Comparison of ENCODE assay signal across 2 cellular contexts in genomic region chr19:35861640-35862160, GRCh38.
TF ChIP-seq lines count a peak whose summit lies in the region.

No MANE protein-coding gene starts in this region.

TF ChIP-seq in HCT116, 20 proteins besides CTCF, POLR2A, EP300 and RAD21:
- no peak for TF ChIP-seq EGR1 (IDR thresholded peaks at IDR 0.05; ENCODE audit: low read depth)
- no peak for TF ChIP-seq ZBTB33 (IDR thresholded peaks at IDR 0.05; ENCODE audit: extremely low read depth, insufficient replicate concordance, low read length)
- TF ChIP-seq JUND (IDR thresholded peaks at IDR 0.05): no peak
- no peak for TF ChIP-seq SRF (IDR thresholded peaks at IDR 0.05; ENCODE audit: low read depth)
- TF ChIP-seq EZH2 (IDR thresholded peaks at IDR 0.05): no peak
- no peak for TF ChIP-seq TCF7L2 (IDR thresholded peaks at IDR 0.05; ENCODE audit: borderline replicate concordance, extremely low read depth, insufficient read depth, insufficient read length)
- no peak for TF ChIP-seq REST (IDR thresholded peaks at IDR 0.05; ENCODE audit: low read depth)
- TF ChIP-seq POLR2AphosphoS5 (IDR thresholded peaks at IDR 0.05; ENCODE audit: low read depth, low read length): no peak
- no peak for TF ChIP-seq SIN3A (IDR thresholded peaks at IDR 0.05; ENCODE audit: low read depth)
- TF ChIP-seq ZNF274 (IDR thresholded peaks at IDR 0.05; ENCODE audit: low read depth, low read length): no peak
- no peak for TF ChIP-seq MAX (IDR thresholded peaks at IDR 0.05)
- TF ChIP-seq ZFX (IDR thresholded peaks at IDR 0.05): no peak
- TF ChIP-seq YY1 (IDR thresholded peaks at IDR 0.05; ENCODE audit: extremely low read depth, insufficient replicate concordance, low read depth, low read length): no peak
- no peak for TF ChIP-seq FOSL1 (IDR thresholded peaks at IDR 0.05; ENCODE audit: low read depth)
TF ChIP-seq in HCT116: peak in this region for 0.

TF ChIP-seq in H1, 55 proteins besides CTCF, POLR2A, EP300 and RAD21:
- TF ChIP-seq SAP30 (IDR thresholded peaks at IDR 0.05; ENCODE audit: insufficient read depth, insufficient replicate concordance, low read length) (no peak), POLR2AphosphoS5 (IDR thresholded peaks at IDR 0.05; ENCODE audit: low read depth, low read length) (no peak), NRF1 (IDR thresholded peaks at IDR 0.05; ENCODE audit: low read depth, low read length) (no peak), GTF2F1 (IDR thresholded peaks at IDR 0.05; ENCODE audit: borderline replicate concordance, low read depth, low read length) (no peak), ATF3 (IDR thresholded peaks at IDR 0.05; ENCODE audit: insufficient read depth, low read depth, low read length) (no peak), SP1 (IDR thresholded peaks at IDR 0.05; ENCODE audit: low read depth, low read length) (no peak), SP2 (IDR thresholded peaks at IDR 0.05; ENCODE audit: low read length) (no peak), HDAC6 (IDR thresholded peaks at IDR 0.05; ENCODE audit: low read depth, low read length) (no peak), MAFK (IDR thresholded peaks at IDR 0.05; ENCODE audit: low read depth, low read length) (no peak), SIN3A (conservative IDR thresholded peaks at IDR 0.05 in 1 of 2, IDR thresholded peaks at IDR 0.05 in 1 of 2; ENCODE audit: low read depth in 1 of 2, low read length in 2 of 2) (no peak)
